ENCODE assay signal across 1 cellular context in the genomic region with DNA sequence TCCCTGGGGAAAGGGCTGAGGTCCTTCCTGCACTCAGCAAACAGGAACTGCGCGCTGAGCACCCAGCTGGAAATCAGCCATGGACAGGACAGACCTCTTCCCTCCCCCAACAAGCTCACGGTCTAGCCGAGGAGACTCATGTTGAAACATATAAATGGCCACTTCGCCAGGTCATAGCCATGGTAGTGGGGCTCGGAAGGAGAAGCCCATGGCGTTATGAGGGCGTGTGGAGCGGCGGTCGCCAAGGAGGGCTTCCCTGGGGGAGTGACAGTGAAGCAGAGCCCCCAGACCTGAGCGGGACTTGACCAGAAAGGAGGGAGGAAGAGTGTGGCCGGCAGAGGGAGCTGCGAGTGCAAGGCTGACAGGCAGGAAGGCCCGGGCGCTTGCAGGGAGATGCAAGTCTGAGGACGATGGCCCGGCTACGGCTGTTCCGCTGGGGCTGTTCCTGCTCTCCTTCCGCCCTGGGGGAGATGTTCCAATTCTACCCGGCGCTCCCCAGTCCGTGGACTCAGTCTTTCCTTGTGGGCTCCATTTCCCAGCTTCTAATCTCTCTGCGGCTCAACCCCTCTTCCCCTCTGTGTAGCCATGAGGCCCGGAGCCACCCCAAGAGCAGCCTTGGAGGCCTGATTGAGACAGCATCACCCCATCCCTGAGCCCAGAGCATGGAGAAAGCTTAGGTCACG.
TF ChIP-seq lines count a peak whose summit lies in the region.

No MANE protein-coding gene starts in this region.

TF ChIP-seq in HepG2, 621 proteins besides CTCF, POLR2A, EP300 and RAD21 (continues in another document):
- TF ChIP-seq ZBTB21 (CRISPR knock-in tag; IDR thresholded peaks at IDR 0.05) (no peak), SRSF4 (IDR thresholded peaks at IDR 0.05; ENCODE audit: low read depth, low read length, poor library complexity, severe bottlenecking) (no peak), PPARG (CRISPR knock-in tag; conservative IDR thresholded peaks at IDR 0.05) (no peak), MED13 (CRISPR knock-in tag; IDR thresholded peaks at IDR 0.05) (no peak), TMF1 (CRISPR knock-in tag; IDR thresholded peaks at IDR 0.05; ENCODE audit: low read depth) (no peak), PHB2 (IDR thresholded peaks at IDR 0.05; ENCODE audit: partially characterized antibody) (no peak), SKI (IDR thresholded peaks at IDR 0.05; ENCODE audit: partially characterized antibody) (no peak), ZNF766 (CRISPR knock-in tag; IDR thresholded peaks at IDR 0.05; ENCODE audit: borderline replicate concordance) (no peak), TEAD3 (CRISPR knock-in tag; optimal IDR thresholded peaks at IDR 0.05; ENCODE audit: borderline replicate concordance) (no peak), IRF2 (CRISPR knock-in tag; IDR thresholded peaks at IDR 0.05) (peak; percentile 53; the same call in 1 of the 2 replicates), EED (CRISPR knock-in tag; IDR thresholded peaks at IDR 0.05) (0 out of 2 replicates have a peak, but pooled peaks have one; percentile 48), ZSCAN25 (CRISPR knock-in tag; IDR thresholded peaks at IDR 0.05) (no peak; the same call in 1 of the 2 replicates), ZNF367 (CRISPR knock-in tag; IDR thresholded peaks at IDR 0.05; ENCODE audit: borderline replicate concordance) (no peak), SMYD3 (CRISPR knock-in tag; IDR thresholded peaks at IDR 0.05) (no peak), EZH2 (conservative IDR thresholded peaks at IDR 0.05; ENCODE audit: low read depth, low read length) (no peak), FOXJ3 (CRISPR knock-in tag; IDR thresholded peaks at IDR 0.05; ENCODE audit: borderline replicate concordance) (no peak)
- TF ChIP-seq, protein P1, sequence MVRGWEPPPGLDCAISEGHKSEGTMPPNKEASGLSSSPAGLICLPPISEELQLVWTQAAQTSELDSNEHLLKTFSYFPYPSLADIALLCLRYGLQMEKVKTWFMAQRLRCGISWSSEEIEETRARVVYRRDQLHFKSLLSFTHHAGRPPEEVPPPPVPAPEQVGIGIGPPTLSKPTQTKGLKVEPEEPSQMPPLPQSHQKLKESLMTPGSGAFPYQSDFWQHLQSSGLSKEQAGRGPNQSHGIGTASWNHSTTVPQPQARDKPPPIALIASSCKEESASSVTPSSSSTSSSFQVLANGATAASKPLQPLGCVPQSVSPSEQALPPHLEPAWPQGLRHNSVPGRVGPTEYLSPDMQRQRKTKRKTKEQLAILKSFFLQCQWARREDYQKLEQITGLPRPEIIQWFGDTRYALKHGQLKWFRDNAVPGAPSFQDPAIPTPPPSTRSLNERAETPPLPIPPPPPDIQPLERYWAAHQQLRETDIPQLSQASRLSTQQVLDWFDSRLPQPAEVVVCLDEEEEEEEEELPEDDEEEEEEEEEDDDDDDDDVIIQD (CRISPR knock-in tag; IDR thresholded peaks at IDR 0.05; ENCODE audit: low read depth), result no peak
- TF ChIP-seq, protein P2, sequence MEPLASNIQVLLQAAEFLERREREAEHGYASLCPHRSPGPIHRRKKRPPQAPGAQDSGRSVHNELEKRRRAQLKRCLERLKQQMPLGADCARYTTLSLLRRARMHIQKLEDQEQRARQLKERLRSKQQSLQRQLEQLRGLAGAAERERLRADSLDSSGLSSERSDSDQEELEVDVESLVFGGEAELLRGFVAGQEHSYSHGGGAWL (CRISPR knock-in tag; IDR thresholded peaks at IDR 0.05), result no peak
- TF ChIP-seq, protein P3, sequence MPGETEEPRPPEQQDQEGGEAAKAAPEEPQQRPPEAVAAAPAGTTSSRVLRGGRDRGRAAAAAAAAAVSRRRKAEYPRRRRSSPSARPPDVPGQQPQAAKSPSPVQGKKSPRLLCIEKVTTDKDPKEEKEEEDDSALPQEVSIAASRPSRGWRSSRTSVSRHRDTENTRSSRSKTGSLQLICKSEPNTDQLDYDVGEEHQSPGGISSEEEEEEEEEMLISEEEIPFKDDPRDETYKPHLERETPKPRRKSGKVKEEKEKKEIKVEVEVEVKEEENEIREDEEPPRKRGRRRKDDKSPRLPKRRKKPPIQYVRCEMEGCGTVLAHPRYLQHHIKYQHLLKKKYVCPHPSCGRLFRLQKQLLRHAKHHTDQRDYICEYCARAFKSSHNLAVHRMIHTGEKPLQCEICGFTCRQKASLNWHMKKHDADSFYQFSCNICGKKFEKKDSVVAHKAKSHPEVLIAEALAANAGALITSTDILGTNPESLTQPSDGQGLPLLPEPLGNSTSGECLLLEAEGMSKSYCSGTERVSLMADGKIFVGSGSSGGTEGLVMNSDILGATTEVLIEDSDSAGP (CRISPR knock-in tag; IDR thresholded peaks at IDR 0.05; ENCODE audit: borderline replicate concordance), result peak; percentile 68; the same call in 1 of the 2 replicates
- TF ChIP-seq, protein P4, sequence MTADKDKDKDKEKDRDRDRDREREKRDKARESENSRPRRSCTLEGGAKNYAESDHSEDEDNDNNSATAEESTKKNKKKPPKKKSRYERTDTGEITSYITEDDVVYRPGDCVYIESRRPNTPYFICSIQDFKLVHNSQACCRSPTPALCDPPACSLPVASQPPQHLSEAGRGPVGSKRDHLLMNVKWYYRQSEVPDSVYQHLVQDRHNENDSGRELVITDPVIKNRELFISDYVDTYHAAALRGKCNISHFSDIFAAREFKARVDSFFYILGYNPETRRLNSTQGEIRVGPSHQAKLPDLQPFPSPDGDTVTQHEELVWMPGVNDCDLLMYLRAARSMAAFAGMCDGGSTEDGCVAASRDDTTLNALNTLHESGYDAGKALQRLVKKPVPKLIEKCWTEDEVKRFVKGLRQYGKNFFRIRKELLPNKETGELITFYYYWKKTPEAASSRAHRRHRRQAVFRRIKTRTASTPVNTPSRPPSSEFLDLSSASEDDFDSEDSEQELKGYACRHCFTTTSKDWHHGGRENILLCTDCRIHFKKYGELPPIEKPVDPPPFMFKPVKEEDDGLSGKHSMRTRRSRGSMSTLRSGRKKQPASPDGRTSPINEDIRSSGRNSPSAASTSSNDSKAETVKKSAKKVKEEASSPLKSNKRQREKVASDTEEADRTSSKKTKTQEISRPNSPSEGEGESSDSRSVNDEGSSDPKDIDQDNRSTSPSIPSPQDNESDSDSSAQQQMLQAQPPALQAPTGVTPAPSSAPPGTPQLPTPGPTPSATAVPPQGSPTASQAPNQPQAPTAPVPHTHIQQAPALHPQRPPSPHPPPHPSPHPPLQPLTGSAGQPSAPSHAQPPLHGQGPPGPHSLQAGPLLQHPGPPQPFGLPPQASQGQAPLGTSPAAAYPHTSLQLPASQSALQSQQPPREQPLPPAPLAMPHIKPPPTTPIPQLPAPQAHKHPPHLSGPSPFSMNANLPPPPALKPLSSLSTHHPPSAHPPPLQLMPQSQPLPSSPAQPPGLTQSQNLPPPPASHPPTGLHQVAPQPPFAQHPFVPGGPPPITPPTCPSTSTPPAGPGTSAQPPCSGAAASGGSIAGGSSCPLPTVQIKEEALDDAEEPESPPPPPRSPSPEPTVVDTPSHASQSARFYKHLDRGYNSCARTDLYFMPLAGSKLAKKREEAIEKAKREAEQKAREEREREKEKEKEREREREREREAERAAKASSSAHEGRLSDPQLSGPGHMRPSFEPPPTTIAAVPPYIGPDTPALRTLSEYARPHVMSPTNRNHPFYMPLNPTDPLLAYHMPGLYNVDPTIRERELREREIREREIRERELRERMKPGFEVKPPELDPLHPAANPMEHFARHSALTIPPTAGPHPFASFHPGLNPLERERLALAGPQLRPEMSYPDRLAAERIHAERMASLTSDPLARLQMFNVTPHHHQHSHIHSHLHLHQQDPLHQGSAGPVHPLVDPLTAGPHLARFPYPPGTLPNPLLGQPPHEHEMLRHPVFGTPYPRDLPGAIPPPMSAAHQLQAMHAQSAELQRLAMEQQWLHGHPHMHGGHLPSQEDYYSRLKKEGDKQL (CRISPR knock-in tag; IDR thresholded peaks at IDR 0.05; ENCODE audit: low read depth), result no peak
- TF ChIP-seq, protein P5, sequence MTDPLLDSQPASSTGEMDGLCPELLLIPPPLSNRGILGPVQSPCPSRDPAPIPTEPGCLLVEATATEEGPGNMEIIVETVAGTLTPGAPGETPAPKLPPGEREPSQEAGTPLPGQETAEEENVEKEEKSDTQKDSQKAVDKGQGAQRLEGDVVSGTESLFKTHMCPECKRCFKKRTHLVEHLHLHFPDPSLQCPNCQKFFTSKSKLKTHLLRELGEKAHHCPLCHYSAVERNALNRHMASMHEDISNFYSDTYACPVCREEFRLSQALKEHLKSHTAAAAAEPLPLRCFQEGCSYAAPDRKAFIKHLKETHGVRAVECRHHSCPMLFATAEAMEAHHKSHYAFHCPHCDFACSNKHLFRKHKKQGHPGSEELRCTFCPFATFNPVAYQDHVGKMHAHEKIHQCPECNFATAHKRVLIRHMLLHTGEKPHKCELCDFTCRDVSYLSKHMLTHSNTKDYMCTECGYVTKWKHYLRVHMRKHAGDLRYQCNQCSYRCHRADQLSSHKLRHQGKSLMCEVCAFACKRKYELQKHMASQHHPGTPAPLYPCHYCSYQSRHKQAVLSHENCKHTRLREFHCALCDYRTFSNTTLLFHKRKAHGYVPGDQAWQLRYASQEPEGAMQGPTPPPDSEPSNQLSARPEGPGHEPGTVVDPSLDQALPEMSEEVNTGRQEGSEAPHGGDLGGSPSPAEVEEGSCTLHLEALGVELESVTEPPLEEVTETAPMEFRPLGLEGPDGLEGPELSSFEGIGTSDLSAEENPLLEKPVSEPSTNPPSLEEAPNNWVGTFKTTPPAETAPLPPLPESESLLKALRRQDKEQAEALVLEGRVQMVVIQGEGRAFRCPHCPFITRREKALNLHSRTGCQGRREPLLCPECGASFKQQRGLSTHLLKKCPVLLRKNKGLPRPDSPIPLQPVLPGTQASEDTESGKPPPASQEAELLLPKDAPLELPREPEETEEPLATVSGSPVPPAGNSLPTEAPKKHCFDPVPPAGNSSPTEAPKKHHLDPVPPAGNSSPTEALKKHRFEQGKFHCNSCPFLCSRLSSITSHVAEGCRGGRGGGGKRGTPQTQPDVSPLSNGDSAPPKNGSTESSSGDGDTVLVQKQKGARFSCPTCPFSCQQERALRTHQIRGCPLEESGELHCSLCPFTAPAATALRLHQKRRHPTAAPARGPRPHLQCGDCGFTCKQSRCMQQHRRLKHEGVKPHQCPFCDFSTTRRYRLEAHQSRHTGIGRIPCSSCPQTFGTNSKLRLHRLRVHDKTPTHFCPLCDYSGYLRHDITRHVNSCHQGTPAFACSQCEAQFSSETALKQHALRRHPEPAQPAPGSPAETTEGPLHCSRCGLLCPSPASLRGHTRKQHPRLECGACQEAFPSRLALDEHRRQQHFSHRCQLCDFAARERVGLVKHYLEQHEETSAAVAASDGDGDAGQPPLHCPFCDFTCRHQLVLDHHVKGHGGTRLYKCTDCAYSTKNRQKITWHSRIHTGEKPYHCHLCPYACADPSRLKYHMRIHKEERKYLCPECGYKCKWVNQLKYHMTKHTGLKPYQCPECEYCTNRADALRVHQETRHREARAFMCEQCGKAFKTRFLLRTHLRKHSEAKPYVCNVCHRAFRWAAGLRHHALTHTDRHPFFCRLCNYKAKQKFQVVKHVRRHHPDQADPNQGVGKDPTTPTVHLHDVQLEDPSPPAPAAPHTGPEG (CRISPR knock-in tag; IDR thresholded peaks at IDR 0.05), result no peak
- TF ChIP-seq, protein P6, sequence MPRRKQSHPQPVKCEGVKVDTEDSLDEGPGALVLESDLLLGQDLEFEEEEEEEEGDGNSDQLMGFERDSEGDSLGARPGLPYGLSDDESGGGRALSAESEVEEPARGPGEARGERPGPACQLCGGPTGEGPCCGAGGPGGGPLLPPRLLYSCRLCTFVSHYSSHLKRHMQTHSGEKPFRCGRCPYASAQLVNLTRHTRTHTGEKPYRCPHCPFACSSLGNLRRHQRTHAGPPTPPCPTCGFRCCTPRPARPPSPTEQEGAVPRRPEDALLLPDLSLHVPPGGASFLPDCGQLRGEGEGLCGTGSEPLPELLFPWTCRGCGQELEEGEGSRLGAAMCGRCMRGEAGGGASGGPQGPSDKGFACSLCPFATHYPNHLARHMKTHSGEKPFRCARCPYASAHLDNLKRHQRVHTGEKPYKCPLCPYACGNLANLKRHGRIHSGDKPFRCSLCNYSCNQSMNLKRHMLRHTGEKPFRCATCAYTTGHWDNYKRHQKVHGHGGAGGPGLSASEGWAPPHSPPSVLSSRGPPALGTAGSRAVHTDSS (CRISPR knock-in tag; conservative IDR thresholded peaks at IDR 0.05), result no peak
- TF ChIP-seq, protein P7, sequence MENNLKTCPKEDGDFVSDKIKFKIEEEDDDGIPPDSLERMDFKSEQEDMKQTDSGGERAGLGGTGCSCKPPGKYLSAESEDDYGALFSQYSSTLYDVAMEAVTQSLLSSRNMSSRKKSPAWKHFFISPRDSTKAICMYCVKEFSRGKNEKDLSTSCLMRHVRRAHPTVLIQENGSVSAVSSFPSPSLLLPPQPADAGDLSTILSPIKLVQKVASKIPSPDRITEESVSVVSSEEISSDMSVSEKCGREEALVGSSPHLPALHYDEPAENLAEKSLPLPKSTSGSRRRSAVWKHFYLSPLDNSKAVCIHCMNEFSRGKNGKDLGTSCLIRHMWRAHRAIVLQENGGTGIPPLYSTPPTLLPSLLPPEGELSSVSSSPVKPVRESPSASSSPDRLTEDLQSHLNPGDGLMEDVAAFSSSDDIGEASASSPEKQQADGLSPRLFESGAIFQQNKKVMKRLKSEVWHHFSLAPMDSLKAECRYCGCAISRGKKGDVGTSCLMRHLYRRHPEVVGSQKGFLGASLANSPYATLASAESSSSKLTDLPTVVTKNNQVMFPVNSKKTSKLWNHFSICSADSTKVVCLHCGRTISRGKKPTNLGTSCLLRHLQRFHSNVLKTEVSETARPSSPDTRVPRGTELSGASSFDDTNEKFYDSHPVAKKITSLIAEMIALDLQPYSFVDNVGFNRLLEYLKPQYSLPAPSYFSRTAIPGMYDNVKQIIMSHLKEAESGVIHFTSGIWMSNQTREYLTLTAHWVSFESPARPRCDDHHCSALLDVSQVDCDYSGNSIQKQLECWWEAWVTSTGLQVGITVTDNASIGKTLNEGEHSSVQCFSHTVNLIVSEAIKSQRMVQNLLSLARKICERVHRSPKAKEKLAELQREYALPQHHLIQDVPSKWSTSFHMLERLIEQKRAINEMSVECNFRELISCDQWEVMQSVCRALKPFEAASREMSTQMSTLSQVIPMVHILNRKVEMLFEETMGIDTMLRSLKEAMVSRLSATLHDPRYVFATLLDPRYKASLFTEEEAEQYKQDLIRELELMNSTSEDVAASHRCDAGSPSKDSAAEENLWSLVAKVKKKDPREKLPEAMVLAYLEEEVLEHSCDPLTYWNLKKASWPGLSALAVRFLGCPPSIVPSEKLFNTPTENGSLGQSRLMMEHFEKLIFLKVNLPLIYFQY (CRISPR knock-in tag; IDR thresholded peaks at IDR 0.05; ENCODE audit: borderline replicate concordance), result peak; percentile 32; the same call in 1 of the 2 replicates
